ENCODE assay signal across 8 cellular contexts in genomic region chr16:23640669-23640958, GRCh38. TPM values are rescaled to one million over a fixed set of nuclear protein-coding genes. Genes with fewer than 3 reads are reported as not detected.
DNase-seq lines count a peak whose midpoint lies in the region; ATAC-seq, FAIRE-seq and TF ChIP-seq lines count a peak whose summit lies in the region.

No MANE protein-coding gene starts in this region.

- intact Hi-C loops in activated CD8-positive, alpha-beta T cell treated with anti-CD3 and anti-CD28 coated beads for 36 hours (cut with micrococcal nuclease), result no loop called here
- intact Hi-C loops in left ventricle myocardium inferior (cut with micrococcal nuclease), result no loop called here

- H3K36me3 ChIP-seq in H7 (replicated peaks; ENCODE audit: control insufficient read depth, insufficient read depth, low read length), result peaks cover 11% of the 10 kb centered on the region
- peaks cover 40% of the 10 kb centered on the region for H3K36me3 ChIP-seq in left ventricle myocardium inferior
- peaks cover 0 to 8% of the 10 kb centered on the region in 2 donors for H3K36me3 ChIP-seq in small intestine (ENCODE audit: control insufficient read depth in 2 of 2, insufficient read depth in 2 of 2, low read length in 2 of 2)

- H3K4me3 Mint-ChIP-seq in activated CD8-positive, alpha-beta T cell treated with anti-CD3 and anti-CD28 coated beads for 36 hours, result peak overlapping the region; percentile 100

- H3K27me3 Mint-ChIP-seq in activated CD8-positive, alpha-beta T cell treated with anti-CD3 and anti-CD28 coated beads for 36 hours, result no peaks in the 10 kb centered on the region

- H3K27ac ChIP-seq in left ventricle myocardium inferior (replicated peaks) (peak overlapping the region; percentile 83), small intestine (ENCODE audit: low read depth in 1 of 2, low read length in 1 of 2) (peak overlapping the region; percentile 71 to 96)

- peaks cover 22% of the 10 kb centered on the region for H3K4me1 Mint-ChIP-seq in activated CD8-positive, alpha-beta T cell treated with anti-CD3 and anti-CD28 coated beads for 36 hours (ENCODE audit: low read depth)

- no peak for DNase-seq in AG09309 (ENCODE audit: low read depth)
- peak; percentile 71 for DNase-seq in H7
- DNase-seq in activated CD8-positive, alpha-beta T cell treated with anti-CD3 and anti-CD28 coated beads for 36 hours, result peak; percentile 29
- DNase-seq in left ventricle myocardium inferior, result no peak
- no peak for DNase-seq in small intestine
- DNase-seq in NK-92 (lab: John Stamatoyannopoulos, UW; ENCODE audit: unreplicated experiment), result no peak
- no peak for DNase-seq in SKM-1 (lab: John Stamatoyannopoulos, UW; ENCODE audit: unreplicated experiment)
- DNase-seq in NCI-H345 treated with DMSO at 0.1 percent for 48 hours (lab: John Stamatoyannopoulos, UW; ENCODE audit: unreplicated experiment), result no peak

- H3K36me3 Mint-ChIP-seq in activated CD8-positive, alpha-beta T cell treated with anti-CD3 and anti-CD28 coated beads for 36 hours (ENCODE audit: low read depth), result peaks cover 31% of the 10 kb centered on the region

- ATAC-seq in activated CD8-positive, alpha-beta T cell treated with anti-CD3 and anti-CD28 coated beads for 36 hours, result peak; percentile 7

- peaks cover 33% of the 10 kb centered on the region for H3K4me1 ChIP-seq in left ventricle myocardium inferior
- peaks cover 0 to 3% of the 10 kb centered on the region in 2 donors for H3K4me1 ChIP-seq in small intestine (ENCODE audit: control insufficient read depth in 2 of 2, insufficient read depth in 1 of 2, low read depth in 1 of 2, low read length in 1 of 2)

- no peaks in the 10 kb centered on the region for H3K9me3 Mint-ChIP-seq in activated CD8-positive, alpha-beta T cell treated with anti-CD3 and anti-CD28 coated beads for 36 hours

- TF ChIP-seq CTCF in AG09309 (IDR thresholded peaks at IDR 0.05; ENCODE audit: control insufficient read depth, insufficient read depth, low read depth, low read length, missing control alignments) (no peak), left ventricle myocardium inferior (IDR thresholded peaks at IDR 0.05; ENCODE audit: borderline replicate concordance) (no peak)
- no peak for TF ChIP-seq CTCF in activated CD8-positive, alpha-beta T cell treated with anti-CD3 and anti-CD28 coated beads for 36 hours (IDR thresholded peaks at IDR 0.05)

- CTCF ChIA-PET in activated CD8-positive, alpha-beta T cell treated with anti-CD3 and anti-CD28 coated beads for 36 hours (lab: Charles Lee), result interaction anchor here (1.1 to 1.2 kb wide), 2 partner anchors 29 to 44 kb away, joined by 3 to 5 read pairs; no protein-coding TSS in a partner anchor

- 0 to 1% (median 1%) methylated on average over 9 of the region's 9 CpGs for WGBS in small intestine, 3 donors

- H3K9me3 ChIP-seq in left ventricle myocardium inferior (replicated peaks), result no peaks in the 10 kb centered on the region
- H3K9me3 ChIP-seq in small intestine (ENCODE audit: control insufficient read depth, low read depth), result no peaks in the 10 kb centered on the region

- POLR2A ChIA-PET in activated CD8-positive, alpha-beta T cell treated with anti-CD3 and anti-CD28 coated beads for 36 hours (lab: Charles Lee), result interaction anchor here (0.7 to 2.4 kb wide), 9 partner anchors 19 to 188 kb away, joined by 3 to 10 read pairs (median 3); partner anchors contain the start of genes EARS2, NDUFAB1, PLK1 and UBFD1

- H3K4me3 ChIP-seq in AG09309 (ENCODE audit: control insufficient read depth, low read depth, low read length), result peak overlapping the region; percentile 99
- H3K4me3 ChIP-seq in H7 (ENCODE audit: insufficient read depth, low read depth, low read length), result peak overlapping the region; percentile 81
- H3K4me3 ChIP-seq in left ventricle myocardium inferior, result peak overlapping the region; percentile 96
- H3K4me3 ChIP-seq in small intestine (ENCODE audit: low read depth in 1 of 2, low read length in 2 of 2), result peak overlapping the region; percentile 96 to 99

- H3K27me3 ChIP-seq in H7 (ENCODE audit: control insufficient read depth, insufficient read depth, low read length), result no peaks in the 10 kb centered on the region
- H3K27me3 ChIP-seq in left ventricle myocardium inferior (ENCODE audit: low read depth), result no peaks in the 10 kb centered on the region
- no peaks in the 10 kb centered on the region for H3K27me3 ChIP-seq in small intestine (ENCODE audit: control insufficient read depth in 2 of 2, insufficient read depth in 2 of 2, low read length in 2 of 2)

- peak overlapping the region; percentile 97 for H3K27ac Mint-ChIP-seq in activated CD8-positive, alpha-beta T cell treated with anti-CD3 and anti-CD28 coated beads for 36 hours

- FAIRE-seq in small intestine (lab: Jason Lieb, UNC), result no peak

RNA-seq across cellular contexts. Expression of gene PALB2, which starts 0.5 kb away (rescaled TPM):
- 21.7 and 26.1 TPM in 2 replicates for total RNA-seq in H7 (2014; rRNA removed; shearing (Covaris generic))
- 10 to 100 TPM; 22.9 to 24.0 TPM for total RNA-seq in activated CD8-positive, alpha-beta T cell treated with anti-CD3 and anti-CD28 coated beads for 36 hours
- 4.2 TPM for total RNA-seq in left ventricle myocardium inferior
- polyA plus RNA-seq in small intestine, result 10 to 100 TPM; 10.3 to 15.0 (median 13.0) TPM

RNA-seq across cellular contexts. Expression of gene DCTN5, which starts 0.7 kb away (rescaled TPM):
- total RNA-seq in H7 (2014; rRNA removed; shearing (Covaris generic)), result 35.2 and 38.2 TPM in 2 replicates
- 10 to 100 TPM; 51.3 to 54.1 TPM for total RNA-seq in activated CD8-positive, alpha-beta T cell treated with anti-CD3 and anti-CD28 coated beads for 36 hours
- 40.0 TPM for total RNA-seq in left ventricle myocardium inferior
- 10 to 100 TPM; 12.2 to 26.4 (median 14.3) TPM for polyA plus RNA-seq in small intestine

RNA-seq across cellular contexts. Expression of gene PLK1, which starts 38.1 kb away (rescaled TPM):
- total RNA-seq in H7 (2014; rRNA removed; shearing (Covaris generic)), result 125 and 126 TPM in 2 replicates
- 10 to 100 TPM; 85.8 to 87.9 TPM for total RNA-seq in activated CD8-positive, alpha-beta T cell treated with anti-CD3 and anti-CD28 coated beads for 36 hours
- total RNA-seq in left ventricle myocardium inferior, result 1.2 TPM
- polyA plus RNA-seq in small intestine, result 10 to 100 TPM in 1 of 3 donors, 1 to 10 TPM in 2; 1.9 to 48.2 (median 4.7) TPM

RNA-seq across cellular contexts. Expression of gene NDUFAB1, which starts 44.5 kb away (rescaled TPM):
- total RNA-seq in H7 (2014; rRNA removed; shearing (Covaris generic)), result 304 and 426 TPM in 2 replicates
- total RNA-seq in activated CD8-positive, alpha-beta T cell treated with anti-CD3 and anti-CD28 coated beads for 36 hours, result 100 to 1,000 TPM; 157 to 162 TPM
- total RNA-seq in left ventricle myocardium inferior, result 464 TPM
- polyA plus RNA-seq in small intestine, result 100 to 1,000 TPM; 234 to 335 (median 301) TPM

Comparison
In these comparisons a context has a peak if more than half of its experiments do, and no peak if none do; other contexts are left out.
1. DNase-seq: peak in H7 (single experiment) and activated CD8-positive, alpha-beta T cell treated with anti-CD3 and anti-CD28 coated beads for 36 hours (single experiment); none in AG09309 (single experiment), left ventricle myocardium inferior (single experiment), small intestine (single experiment), NK-92 (single experiment), SKM-1 (single experiment) and NCI-H345 treated with DMSO at 0.1 percent for 48 hours (single experiment).
2. RNA of gene PLK1, which starts 38.1 kb away (total RNA-seq): 125 to 126 TPM in H7 and 85.8 to 87.9 TPM in activated CD8-positive, alpha-beta T cell treated with anti-CD3 and anti-CD28 coated beads for 36 hours; 1.2 TPM in left ventricle myocardium inferior (single experiment); every median in the first group is over 10 times any median in the second.
3. Peak in every context shown above with its lines, with median percentiles within 50 percentile points of each other: H3K4me3 ChIP-seq.